Comparison of ENCODE assay signal across 12 cellular contexts in genomic region chr6:52868899-52869298, GRCh38. TPM values are rescaled to one million over a fixed set of nuclear protein-coding genes. Genes with fewer than 3 reads are reported as not detected.
"Had no signal": no experiment of that assay in that cellular context is flagged by ENCODE, and none has a peak within 500 bp of the region (broad histone marks: within the 10 kb centered on the region; RNA-seq: fewer than 3 reads in every experiment).

No MANE protein-coding gene starts in this region.

RNA-seq across cellular contexts. Expression of gene GSTA5, which starts 28.3 kb away (rescaled TPM):
- total RNA-seq: activated CD4-positive, alpha-beta memory T cell treated with anti-CD3 and anti-CD28 coated beads, Interleukin-2, amount 10 ng/mL, durations not matched to agents 7 days and 5 days; activated CD4-positive, alpha-beta T cell treated with anti-CD3 and anti-CD28 coated beads for 36 hours; activated CD4-positive, alpha-beta T cell treated with anti-CD3 and anti-CD28 coated beads, Interleukin-2, amount 10 ng/mL, durations not matched to agents 7 days and 5 days; activated CD8-positive, alpha-beta memory T cell treated with anti-CD3 and anti-CD28 coated beads, Interleukin-2, amount 10 ng/mL, durations not matched to agents 7 days and 5 days; activated CD8-positive, alpha-beta T cell treated with anti-CD3 and anti-CD28 coated beads, Interleukin-2, amount 10 ng/mL, durations not matched to agents 7 days and 5 days; activated naive CD8-positive, alpha-beta T cell treated with anti-CD3 and anti-CD28 coated beads, Interleukin-2, amount 10 ng/mL, durations not matched to agents 7 days and 5 days; activated T-helper 2 cell treated with anti-CD3 and anti-CD28 coated beads, Interferon-gamma antibody, Interleukin-2, Interleukin-4, amounts not matched to agents 10 μg/mL and 5 μg/mL and 100 μg/mL, durations not matched to agents 14 hours and 24 hours and 36 hours; ascending aorta; bronchial epithelial cell; cardiac muscle cell; chondrocyte had no signal
- polyA plus RNA-seq: adipose tissue, cardiac muscle cell had no signal

RNA-seq across cellular contexts. Expression of gene GSTA3, which starts 40.6 kb away (rescaled TPM):
- total RNA-seq: activated CD4-positive, alpha-beta memory T cell treated with anti-CD3 and anti-CD28 coated beads, Interleukin-2, amount 10 ng/mL, durations not matched to agents 7 days and 5 days; activated CD4-positive, alpha-beta T cell treated with anti-CD3 and anti-CD28 coated beads for 36 hours; activated CD4-positive, alpha-beta T cell treated with anti-CD3 and anti-CD28 coated beads, Interleukin-2, amount 10 ng/mL, durations not matched to agents 7 days and 5 days; activated CD8-positive, alpha-beta memory T cell treated with anti-CD3 and anti-CD28 coated beads, Interleukin-2, amount 10 ng/mL, durations not matched to agents 7 days and 5 days; activated CD8-positive, alpha-beta T cell treated with anti-CD3 and anti-CD28 coated beads, Interleukin-2, amount 10 ng/mL, durations not matched to agents 7 days and 5 days; activated naive CD8-positive, alpha-beta T cell treated with anti-CD3 and anti-CD28 coated beads, Interleukin-2, amount 10 ng/mL, durations not matched to agents 7 days and 5 days; activated T-helper 2 cell treated with anti-CD3 and anti-CD28 coated beads, Interferon-gamma antibody, Interleukin-2, Interleukin-4, amounts not matched to agents 10 μg/mL and 5 μg/mL and 100 μg/mL, durations not matched to agents 14 hours and 24 hours and 36 hours; ascending aorta; bronchial epithelial cell; cardiac muscle cell; chondrocyte had no signal
- polyA plus RNA-seq: cardiac muscle cell had no signal
